In the genomic region with DNA sequence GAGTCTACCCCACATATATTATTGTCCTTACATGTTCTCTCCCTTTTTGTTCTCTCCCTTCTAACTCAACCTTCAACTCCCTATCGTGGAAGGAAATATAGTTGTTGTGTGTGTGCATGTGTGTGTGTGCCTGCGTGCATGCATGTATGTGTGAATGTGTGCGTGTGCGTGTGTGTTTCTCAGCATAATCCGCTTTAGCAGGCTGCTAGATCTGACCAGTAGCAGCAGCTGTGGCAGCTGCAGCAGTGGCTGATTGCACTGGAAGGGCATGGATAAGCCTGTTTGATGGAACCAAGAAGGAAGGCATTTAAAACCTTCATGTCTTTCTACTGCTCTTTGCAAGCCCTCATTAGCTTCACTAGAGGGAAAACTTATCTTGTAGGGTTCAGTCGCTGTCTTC, we compare ENCODE assay signal across 8 cellular contexts.
A peak's percentile ranks its signal among the peaks of the same experiment; 100 is the strongest.
DNase-seq lines count a peak whose midpoint lies in the region; ATAC-seq and TF ChIP-seq lines count a peak whose summit lies in the region.

No MANE protein-coding gene starts in this region.

- H3K79me2 ChIP-seq in DOHH2 (ENCODE audit: control insufficient read depth, low read length) (no peaks in the 10 kb centered on the region), osteoblast (ENCODE audit: insufficient read depth, low read length) (no peaks in the 10 kb centered on the region)

- 0 out of 2 replicates have a peak, but pooled peaks cover 5% of the 10 kb centered on the region for H3K4me1 ChIP-seq in DOHH2 (ENCODE audit: control insufficient read depth, low read length)
- H3K4me1 ChIP-seq in osteoblast (ENCODE audit: insufficient read depth, low read length): peaks cover 11% of the 10 kb centered on the region
- peaks cover 0 to 15% (median 4%) of the 10 kb centered on the region in 4 donors for H3K4me1 ChIP-seq in sigmoid colon

- peak; percentile 57 for DNase-seq in NCI-H2227 (lab: John Stamatoyannopoulos, UW; ENCODE audit: unreplicated experiment)
- no peak for DNase-seq in effector memory CD8-positive, alpha-beta T cell
- no peak for DNase-seq in osteoblast (ENCODE audit: insufficient read length, low spot score, missing footprints)
- DNase-seq in sigmoid colon: no peak
- DNase-seq in iPS-NIHi11 (ENCODE audit: low spot score): no peak
- no peak for DNase-seq in activated CD4-positive, alpha-beta T cell treated with anti-CD3 and anti-CD28 coated beads for 48 hours

- H3K9me2 ChIP-seq in DOHH2 (replicated peaks; ENCODE audit: control insufficient read depth, low read length): no peaks in the 10 kb centered on the region

- peak overlapping the region in 1 of 2 donors; percentile 19 for H3K27ac Mint-ChIP-seq in effector memory CD8-positive, alpha-beta T cell

- H3K9me3 Mint-ChIP-seq in effector memory CD8-positive, alpha-beta T cell: no peaks in the 10 kb centered on the region

- no peaks in the 10 kb centered on the region for H4K20me1 ChIP-seq in DOHH2 (ENCODE audit: control insufficient read depth, insufficient read depth, low read depth, low read length)
- H4K20me1 ChIP-seq in osteoblast (ENCODE audit: insufficient read depth, low read length): no peaks in the 10 kb centered on the region

- ATAC-seq in effector memory CD8-positive, alpha-beta T cell (replicated peaks): no peak
- no peak for ATAC-seq in GM18873 (IDR thresholded peaks at IDR 0.05; ENCODE audit: low FRiP score, unreplicated experiment)

- H3K4me2 ChIP-seq in DOHH2 (ENCODE audit: low read length) (peak overlapping the region; percentile 67), osteoblast (ENCODE audit: insufficient read depth, low read length) (peak overlapping the region; percentile 76)

- 65 to 93% methylated on average over 6 of the region's 6 CpGs for WGBS in sigmoid colon, 2 donors

- H3K27me3 Mint-ChIP-seq in effector memory CD8-positive, alpha-beta T cell: no peaks in the 10 kb centered on the region

- H3K4me3 ChIP-seq in DOHH2 (ENCODE audit: low read length) (peak overlapping the region; percentile 74; the same call in 1 of the 2 replicates), osteoblast (ENCODE audit: insufficient read depth, low read length) (peak overlapping the region; percentile 65), sigmoid colon (peak overlapping the region in 2 of 4 donors; percentile 43 to 46)

- intact Hi-C loops in sigmoid colon (cut with DNase I): no loop called here

- H3K27ac ChIP-seq in DOHH2 (ENCODE audit: low read depth, low read length) (no peak overlapping the region), osteoblast (ENCODE audit: low read depth, low read length) (peak overlapping the region; percentile 13), sigmoid colon (peak overlapping the region in 2 of 4 donors; percentile 60 to 63)

- no peaks in the 10 kb centered on the region for H3K36me3 Mint-ChIP-seq in effector memory CD8-positive, alpha-beta T cell (ENCODE audit: insufficient read depth)

- peak overlapping the region; percentile 58 to 64 for H3K4me3 Mint-ChIP-seq in effector memory CD8-positive, alpha-beta T cell

- no peaks in the 10 kb centered on the region for H3F3A ChIP-seq in DOHH2 (ENCODE audit: control insufficient read depth, insufficient read depth)

- H3K27me3 ChIP-seq in DOHH2 (ENCODE audit: control insufficient read depth, low read length): 0 out of 2 replicates have a peak, but pooled peaks cover 2% of the 10 kb centered on the region
- no peaks in the 10 kb centered on the region for H3K27me3 ChIP-seq in osteoblast (ENCODE audit: insufficient read depth, low read length)
- no peaks in the 10 kb centered on the region for H3K27me3 ChIP-seq in sigmoid colon

- H3K4me1 Mint-ChIP-seq in effector memory CD8-positive, alpha-beta T cell (ENCODE audit: low read depth in 2 of 2): peaks cover 4 to 8% of the 10 kb centered on the region in 2 donors

- H2AFZ ChIP-seq in osteoblast (ENCODE audit: low read length): peak overlapping the region; percentile 80

- H3K9me3 ChIP-seq in DOHH2 (ENCODE audit: control insufficient read depth, insufficient read depth, low read length): no peaks in the 10 kb centered on the region
- no peaks in the 10 kb centered on the region for H3K9me3 ChIP-seq in osteoblast (ENCODE audit: low read depth, low read length)
- H3K9me3 ChIP-seq in sigmoid colon: no peaks in the 10 kb centered on the region

- H3K36me3 ChIP-seq in DOHH2 (ENCODE audit: control insufficient read depth, low read length) (no peaks in the 10 kb centered on the region), osteoblast (ENCODE audit: insufficient read depth, low read length) (no peaks in the 10 kb centered on the region), sigmoid colon (no peaks in the 10 kb centered on the region)

- TF ChIP-seq POLR2A in sigmoid colon (IDR thresholded peaks at IDR 0.05): no peak

- TF ChIP-seq EP300 in sigmoid colon (IDR thresholded peaks at IDR 0.05): no peak

- TF ChIP-seq CTCF in DOHH2 (IDR thresholded peaks at IDR 0.05; ENCODE audit: low read depth, low read length, poor library complexity, severe bottlenecking) (no peak), osteoblast (IDR thresholded peaks at IDR 0.05; ENCODE audit: extremely low read depth, low read depth, low read length) (no peak), sigmoid colon (IDR thresholded peaks at IDR 0.05) (no peak)
